In genomic region chr17:76537578-76538280, GRCh38 we compare ENCODE assay signal across 8 cellular contexts. TPM values are rescaled to one million over a fixed set of nuclear protein-coding genes. Genes with fewer than 3 reads are reported as not detected.
A peak's percentile ranks its signal among the peaks of the same experiment; 100 is the strongest.
DNase-seq lines count a peak whose midpoint lies in the region; ATAC-seq and TF ChIP-seq lines count a peak whose summit lies in the region.

CYGB (minus strand) TSS chr17:76537709; CDS start chr17:76537542, 167 bp downstream.

- POLR2A ChIA-PET in T-cell (lab: Charles Lee), result no interaction called here

- H3K36me3 ChIP-seq in gastroesophageal sphincter (no peaks in the 10 kb centered on the region), neuron (ENCODE audit: insufficient read depth, low read length) (no peaks in the 10 kb centered on the region)

- H3K9me3 Mint-ChIP-seq in T-cell, result no peaks in the 10 kb centered on the region

- ATAC-seq in T-cell (replicated peaks in 1 of 4) (peak; percentile 51 to 64 (median 57)), gastroesophageal sphincter (peak; percentile 43), GM18502 (IDR thresholded peaks at IDR 0.05; ENCODE audit: poor library complexity, unreplicated experiment) (no peak), GM18858 (IDR thresholded peaks at IDR 0.05; ENCODE audit: unreplicated experiment) (no peak)

- no peak within 1 kb of the TSS for H2AFZ ChIP-seq in neuron (ENCODE audit: low read depth, low read length)

- no CpG with 5 or more reads among the region's 95 CpGs for WGBS in gastroesophageal sphincter (ENCODE audit: low coverage in 1 of 2), 2 donors

- H3K27me3 ChIP-seq in gastroesophageal sphincter (peaks cover 53% of the 10 kb centered on the region), neuron (ENCODE audit: insufficient read depth, low read length) (peaks cover 42% of the 10 kb centered on the region)

- H3K27ac Mint-ChIP-seq in T-cell, result no peak within 1 kb of the TSS

- CTCF ChIA-PET in T-cell (lab: Charles Lee), result no interaction called here

- H3K27ac ChIP-seq in gastroesophageal sphincter, result peak within 1 kb of the TSS in 3 of 4 donors; percentile 69 to 86 (median 76)

- DNase-seq in AG09309 (ENCODE audit: low read depth), result no peak
- peak in 5 of 34 experiments; percentile 22 to 35 (median 23) for DNase-seq in T-cell
- DNase-seq in hippocampal formation (lab: John Stamatoyannopoulos, UW), result no peak
- no peak for DNase-seq in NCI-H226

- no peak for TF ChIP-seq POLR2A in gastroesophageal sphincter (IDR thresholded peaks at IDR 0.05)

- H3K9me3 ChIP-seq in gastroesophageal sphincter (no peaks in the 10 kb centered on the region), neuron (ENCODE audit: low read length) (no peaks in the 10 kb centered on the region)

- peaks cover 17 to 56% of the 10 kb centered on the region in 2 donors for H3K27me3 Mint-ChIP-seq in T-cell

- H3K4me3 ChIP-seq in AG09309 (ENCODE audit: control insufficient read depth, low read depth, low read length), result peak within 1 kb of the TSS; percentile 30
- peak within 1 kb of the TSS; percentile 15 to 56 for H3K4me3 ChIP-seq in gastroesophageal sphincter
- peak within 1 kb of the TSS; percentile 29 for H3K4me3 ChIP-seq in neuron (ENCODE audit: low read length)

- no peaks in the 10 kb centered on the region for H3K36me3 Mint-ChIP-seq in T-cell

- H3K4me1 ChIP-seq in gastroesophageal sphincter (peaks cover 0 to 75% (median 34%) of the 10 kb centered on the region in 3 donors), neuron (ENCODE audit: insufficient read depth, low read length) (peaks cover 33% of the 10 kb centered on the region)

- peak within 1 kb of the TSS in 2 of 3 donors; percentile 59 to 61 for H3K4me3 Mint-ChIP-seq in T-cell

- peaks cover 5 to 15% (median 11%) of the 10 kb centered on the region in 3 donors for H3K4me1 Mint-ChIP-seq in T-cell

- TF ChIP-seq CTCF in AG09309 (IDR thresholded peaks at IDR 0.05; ENCODE audit: control insufficient read depth, insufficient read depth, low read depth, low read length, missing control alignments), result no peak
- TF ChIP-seq CTCF in gastroesophageal sphincter (IDR thresholded peaks at IDR 0.05), result no peak

- TF ChIP-seq EP300 in gastroesophageal sphincter (IDR thresholded peaks at IDR 0.05), result no peak

RNA-seq across cellular contexts. Expression of gene CYGB, which starts in this region (rescaled TPM):
- total RNA-seq in T-cell (under 1 TPM; 0.20 to 0.76 (median 0.65) TPM), gastroesophageal sphincter (10 to 100 TPM; 12.6 to 23.2 (median 18.8) TPM)

Comparison
In these comparisons a context has a peak if more than half of its experiments do, and no peak if none do; other contexts are left out.
1. RNA of gene CYGB (total RNA-seq): 12.6 to 23.2 TPM in gastroesophageal sphincter; 0.20 to 0.76 TPM in T-cell; every median in the first group is over 4 times any median in the second.
2. Peak in ATAC-seq in T-cell; RNA of the gene not detected or under 1 TPM.
3. Peak in every context shown above with its lines, with median percentiles within 50 percentile points of each other: H3K4me3 ChIP-seq.